Comparison of ENCODE assay signal across 8 cellular contexts in the genomic region with DNA sequence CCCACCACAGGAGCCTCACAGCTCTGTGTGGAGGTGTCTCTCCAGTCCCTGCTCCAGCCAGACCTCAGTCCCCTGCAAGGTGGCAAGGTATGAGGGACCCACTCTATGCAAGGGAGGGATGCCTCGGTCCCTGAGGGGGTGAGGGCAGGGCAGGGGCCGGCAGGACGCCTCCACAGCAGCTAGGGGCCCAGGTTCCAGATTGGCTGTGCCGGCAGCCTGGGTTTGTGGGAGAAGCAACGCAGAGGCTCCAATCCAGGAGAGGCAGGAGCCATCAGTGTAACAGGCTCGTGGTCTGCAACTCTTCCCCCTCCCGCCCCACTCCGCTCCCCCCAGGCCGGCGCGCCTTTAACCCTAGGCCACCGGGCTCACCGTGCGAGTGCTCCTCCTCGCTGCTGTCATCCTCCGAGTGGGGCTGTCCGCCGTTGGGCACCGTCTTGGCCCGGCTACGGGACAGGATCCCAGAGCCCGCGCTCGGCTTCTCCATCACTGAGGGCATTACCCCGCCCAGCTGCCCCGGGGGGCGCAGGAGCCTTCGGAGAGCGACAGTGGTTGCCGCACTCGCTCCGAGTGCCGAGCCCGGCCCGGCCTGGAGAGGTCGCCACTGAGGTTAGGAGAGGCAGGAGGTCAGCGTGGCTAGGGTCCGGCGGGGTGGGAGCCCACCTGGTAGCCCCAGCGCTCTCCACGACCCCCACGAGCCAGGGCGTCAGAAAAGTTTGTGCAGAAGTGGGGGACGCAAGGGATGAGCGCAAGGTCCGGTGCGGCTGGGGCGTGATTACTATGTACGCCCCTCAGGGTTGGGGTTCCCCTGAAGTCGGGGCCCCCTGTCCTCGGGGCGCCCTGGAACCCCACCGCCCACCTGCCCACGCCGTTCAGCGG. TPM values are rescaled to one million over a fixed set of nuclear protein-coding genes. Genes with fewer than 3 reads are reported as not detected.
A peak's percentile ranks its signal among the peaks of the same experiment; 100 is the strongest.
DNase-seq lines count a peak whose midpoint lies in the region; ATAC-seq and TF ChIP-seq lines count a peak whose summit lies in the region.

No MANE protein-coding gene starts in this region.

- H3K36me3 ChIP-seq in KOPT-K1 (ENCODE audit: insufficient read depth, low read length) (no peaks in the 10 kb centered on the region; the same call in 1 of the 2 replicates), ectodermal cell (ENCODE audit: control insufficient read depth, insufficient read depth, low read length) (peaks cover 27% of the 10 kb centered on the region), muscle layer of duodenum (ENCODE audit: control insufficient read depth in 1 of 2, insufficient read depth in 2 of 2, low read length in 2 of 2) (no peaks in the 10 kb centered on the region), vagina (no peaks in the 10 kb centered on the region)

- ATAC-seq in HG03354 (IDR thresholded peaks at IDR 0.05; ENCODE audit: poor library complexity, severe bottlenecking, unreplicated experiment) = no peak

- H3K4me3 ChIP-seq in ectodermal cell (ENCODE audit: insufficient read depth, low read depth, low read length) = peak overlapping the region; percentile 97
- H3K4me3 ChIP-seq in muscle layer of duodenum (ENCODE audit: low read depth in 1 of 2, low read length in 2 of 2) = peak overlapping the region; percentile 33 to 63
- peak overlapping the region; percentile 52 to 53 for H3K4me3 ChIP-seq in vagina

- peak in 1 of 3 experiments; percentile 20 for TF ChIP-seq CTCF in vagina (IDR thresholded peaks at IDR 0.05)

- DNase-seq in ELR (ENCODE audit: low read depth) (peak; percentile 48), T-helper 9 cell (peak; percentile 17), vagina (ENCODE audit: extremely low spot score in 2 of 2) (no peak), glomerular visceral epithelial cell (ENCODE audit: extremely low spot score) (no peak)

- H3K27me3 ChIP-seq in ectodermal cell (ENCODE audit: control insufficient read depth, insufficient read depth, low read length, poor library complexity, severe bottlenecking) = no peaks in the 10 kb centered on the region
- no peaks in the 10 kb centered on the region for H3K27me3 ChIP-seq in muscle layer of duodenum (ENCODE audit: low read depth, low read length)
- H3K27me3 ChIP-seq in vagina = no peaks in the 10 kb centered on the region

- intact Hi-C loops in vagina (cut with DNase I) = no loop called here

- 0 to 1% methylated on average over 56 of the region's 56 CpGs for WGBS in ectodermal cell, 2 experiments

- H3K9me3 ChIP-seq in KOPT-K1 (ENCODE audit: insufficient read depth, low read length, poor library complexity, severe bottlenecking) (no peaks in the 10 kb centered on the region), ectodermal cell (ENCODE audit: control insufficient read depth, low read length) (no peaks in the 10 kb centered on the region), muscle layer of duodenum (ENCODE audit: control insufficient read depth in 1 of 2, low read length in 2 of 2) (no peaks in the 10 kb centered on the region), vagina (no peaks in the 10 kb centered on the region)

- H3K4me1 ChIP-seq in ectodermal cell (ENCODE audit: control insufficient read depth, insufficient read depth, low read length) (peaks cover 53% of the 10 kb centered on the region), muscle layer of duodenum (ENCODE audit: control insufficient read depth in 1 of 2, insufficient read depth in 2 of 2, low read length in 2 of 2) (peaks cover 0 to 53% of the 10 kb centered on the region in 2 donors), vagina (peaks cover 56% of the 10 kb centered on the region)

- TF ChIP-seq POLR2A in vagina (IDR thresholded peaks at IDR 0.05) = no peak

- H3K27ac ChIP-seq in KOPT-K1 (ENCODE audit: low read depth, low read length, poor library complexity, severe bottlenecking) = peak overlapping the region; percentile 5
- peak overlapping the region; percentile 88 for H3K27ac ChIP-seq in ectodermal cell (ENCODE audit: insufficient read depth, low read depth, low read length, poor library complexity, severe bottlenecking)
- H3K27ac ChIP-seq in muscle layer of duodenum (ENCODE audit: low read length) = no peak overlapping the region
- no peak overlapping the region for H3K27ac ChIP-seq in vagina

RNA-seq across cellular contexts. Expression of gene RCOR2, which starts 0.8 kb away (rescaled TPM):
- 109 TPM for polyA plus RNA-seq in ectodermal cell (2013, experiment 1 of 4)
- 133 TPM for polyA plus RNA-seq in ectodermal cell (2013, experiment 2 of 4)
- 98.7 TPM for polyA plus RNA-seq in ectodermal cell (2013, experiment 3 of 4)
- 113 TPM for polyA plus RNA-seq in ectodermal cell (2013, experiment 4 of 4)
- total RNA-seq in vagina = not detected

RNA-seq across cellular contexts. Expression of gene NAA40, which starts 22.6 kb away (rescaled TPM):
- polyA plus RNA-seq in ectodermal cell (2013, experiment 1 of 4) = 46.4 TPM
- 46.5 TPM for polyA plus RNA-seq in ectodermal cell (2013, experiment 2 of 4)
- polyA plus RNA-seq in ectodermal cell (2013, experiment 3 of 4) = 33.9 TPM
- polyA plus RNA-seq in ectodermal cell (2013, experiment 4 of 4) = 39.2 TPM
- total RNA-seq in vagina = 7.1 TPM

RNA-seq across cellular contexts. Expression of gene COX8A, which starts 58.2 kb away (rescaled TPM):
- 278 TPM for polyA plus RNA-seq in ectodermal cell (2013, experiment 1 of 4)
- 266 TPM for polyA plus RNA-seq in ectodermal cell (2013, experiment 2 of 4)
- 286 TPM for polyA plus RNA-seq in ectodermal cell (2013, experiment 3 of 4)
- polyA plus RNA-seq in ectodermal cell (2013, experiment 4 of 4) = 315 TPM
- total RNA-seq in vagina = 383 TPM

Comparison
In these comparisons a context has a peak if more than half of its experiments do, and no peak if none do; other contexts are left out.
1. DNase-seq: peak in ELR (single experiment) and T-helper 9 cell (single experiment); none in vagina (0 of 2) and glomerular visceral epithelial cell (single experiment).
2. H3K27ac ChIP-seq: peak in KOPT-K1 (single experiment) and ectodermal cell (single experiment); none in muscle layer of duodenum (single experiment) and vagina (single experiment).
3. Peak in every context shown above with its lines, with median percentiles within 50 percentile points of each other: H3K4me3 ChIP-seq.